Comparison of ENCODE assay signal across 12 cellular contexts in the genomic region with DNA sequence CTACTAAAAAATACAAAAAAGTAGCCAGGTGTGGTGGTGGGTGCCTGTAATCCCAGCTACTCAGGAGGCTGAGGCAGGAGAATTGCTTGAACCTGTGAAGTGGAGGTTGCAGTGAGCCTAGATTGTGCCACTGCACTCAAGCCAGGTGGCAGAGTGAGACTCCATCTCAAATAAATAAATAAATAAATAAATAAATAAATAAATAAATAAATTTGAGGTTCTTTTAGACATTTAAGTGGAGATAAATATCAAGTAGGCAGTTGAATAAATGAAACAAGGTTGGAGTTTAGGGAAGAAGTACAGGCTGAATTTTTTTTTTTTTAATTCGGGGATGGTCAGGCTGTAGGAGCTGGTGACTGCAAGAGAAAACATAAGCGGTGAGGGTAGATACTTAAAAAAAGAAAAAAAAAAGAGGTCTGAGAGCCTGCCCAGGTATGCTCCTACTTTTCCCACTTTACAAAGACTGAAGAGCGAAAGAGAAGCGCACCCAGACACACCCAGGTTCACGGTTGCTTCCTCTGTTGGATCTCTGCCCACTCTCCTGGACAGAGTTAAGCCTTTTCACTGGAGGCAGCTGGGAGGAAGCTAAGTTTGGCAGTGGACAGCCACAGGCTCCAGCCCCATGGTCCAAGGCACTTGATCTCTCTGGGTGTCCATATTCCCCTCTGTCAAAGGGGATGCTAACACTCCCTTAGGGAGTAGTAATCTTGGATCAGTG.
DNase-seq lines count a peak whose midpoint lies in the region; ATAC-seq and TF ChIP-seq lines count a peak whose summit lies in the region.
"Had no signal": no experiment of that assay in that cellular context is flagged by ENCODE, and none has a peak within 500 bp of the region (broad histone marks: within the 10 kb centered on the region; RNA-seq: fewer than 3 reads in every experiment).

No MANE protein-coding gene starts in this region.

- TF ChIP-seq CTCF in choroid plexus epithelial cell (conservative IDR thresholded peaks at IDR 0.05; ENCODE audit: low read depth, low read length): no peak
- TF ChIP-seq CTCF in neural crest cell (conservative IDR thresholded peaks at IDR 0.05): no peak

- H3K27me3 Mint-ChIP-seq in neural crest cell (ENCODE audit: low read depth): peaks cover 99% of the 10 kb centered on the region

- peaks cover 11% of the 10 kb centered on the region for H3K4me1 ChIP-seq in HUES64 (ENCODE audit: insufficient read depth, low read length)
- H3K4me1 ChIP-seq: testis had no signal

- H3K27ac ChIP-seq in HUES64 (ENCODE audit: low read depth, low read length): no peak overlapping the region
- H3K27ac ChIP-seq: testis had no signal

- WGBS in HUES64: 75% methylated on average over 5 of the region's 5 CpGs

- peak overlapping the region; percentile 48 for H3K4me3 ChIP-seq in HUES64 (ENCODE audit: low read length)
- no peak overlapping the region for H3K4me3 ChIP-seq in choroid plexus epithelial cell (ENCODE audit: low read depth, low read length)

- peaks cover 3% of the 10 kb centered on the region for H3K9me3 Mint-ChIP-seq in neural crest cell

- H3K27me3 ChIP-seq in HUES64 (ENCODE audit: insufficient read depth, low read length): peaks cover 100% of the 10 kb centered on the region
- H3K27me3 ChIP-seq: testis had no signal

- no peaks in the 10 kb centered on the region for H3K9me3 ChIP-seq in HUES64 (ENCODE audit: insufficient read depth, low read depth, low read length)
- H3K9me3 ChIP-seq: testis had no signal

- H3K4me1 Mint-ChIP-seq in neural crest cell: peaks cover 13% of the 10 kb centered on the region

- H3K4me3 Mint-ChIP-seq in neural crest cell: peak overlapping the region; percentile 36

- no peaks in the 10 kb centered on the region for H3K36me3 Mint-ChIP-seq in neural crest cell (ENCODE audit: low read depth)

- no peak overlapping the region for H3K9ac ChIP-seq in HUES64 (ENCODE audit: low read depth, low read length)

- ATAC-seq in GM18868 (IDR thresholded peaks at IDR 0.05; ENCODE audit: unreplicated experiment): no peak

- H3K27ac Mint-ChIP-seq in neural crest cell (ENCODE audit: unreplicated experiment): no peak overlapping the region

- no peaks in the 10 kb centered on the region for H3K36me3 ChIP-seq in HUES64 (ENCODE audit: insufficient read depth, low read length)

- DNase-seq in NCI-H187 treated with DMSO at 0.1 percent for 48 hours (lab: John Stamatoyannopoulos, UW): peak; percentile 1
- no peak for DNase-seq in NCI-H187 (lab: John Stamatoyannopoulos, UW)
- peak; percentile 13 for DNase-seq in choroid plexus epithelial cell (ENCODE audit: low read depth)
- no peak for DNase-seq in neural crest cell (ENCODE audit: low read depth, low spot score)
- DNase-seq in NCI-H1930 (lab: John Stamatoyannopoulos, UW): no peak
- DNase-seq in cerebellar nuclear complex (lab: John Stamatoyannopoulos, UW): no peak
- DNase-seq: 8988T, KG1, NCI-H526 treated with DMSO at 0.1 percent for 48 hours had no signal

Comparison
In these comparisons a context has a peak if more than half of its experiments do, and no peak if none do; other contexts are left out.
1. DNase-seq: peak in NCI-H187 treated with DMSO at 0.1 percent for 48 hours (single experiment) and choroid plexus epithelial cell (single experiment); none in NCI-H187 (0 of 2), neural crest cell (single experiment), NCI-H1930 (0 of 2) and cerebellar nuclear complex (0 of 2).